In genomic region chr6:42199106-42199981, GRCh38 we compare ENCODE assay signal across 1 cellular context.
TF ChIP-seq lines count a peak whose summit lies in the region.

No MANE protein-coding gene starts in this region.

TF ChIP-seq in K562, 482 proteins besides CTCF, POLR2A, EP300 and RAD21 (continued from another document and continues in another):
- TF ChIP-seq ARID4B (CRISPR knock-in tag; IDR thresholded peaks at IDR 0.05) = 0 out of 2 replicates have a peak, but pooled peaks have one; percentile 24
- TF ChIP-seq ZNF134 (CRISPR knock-in tag; conservative IDR thresholded peaks at IDR 0.05) = 0 out of 2 replicates have a peak, but pooled peaks have one; percentile 17
- TF ChIP-seq ZBTB2 (IDR thresholded peaks at IDR 0.05) = 0 out of 2 replicates have a peak, but pooled peaks have one; percentile 69
- TF ChIP-seq POLR2G (IDR thresholded peaks at IDR 0.05; ENCODE audit: low read depth, low read length) = no peak
- peak; percentile 65; the same call in 1 of the 2 replicates for TF ChIP-seq CREB3L1 (IDR thresholded peaks at IDR 0.05; ENCODE audit: borderline replicate concordance, low read depth)
- peak; percentile 71 for TF ChIP-seq FOSL1 (tag; conservative IDR thresholded peaks at IDR 0.05)
- peak; percentile 83 for TF ChIP-seq MTA1 (IDR thresholded peaks at IDR 0.05; ENCODE audit: borderline replicate concordance)
- TF ChIP-seq NFATC3 (IDR thresholded peaks at IDR 0.05) = peak; percentile 91
- peak; percentile 89; the same call in 1 of the 2 replicates for TF ChIP-seq HLTF (IDR thresholded peaks at IDR 0.05)
- peak; percentile 95 for TF ChIP-seq FOXM1 (IDR thresholded peaks at IDR 0.05; ENCODE audit: low read depth)
- no peak for TF ChIP-seq FOXM1 (CRISPR knock-in tag; IDR thresholded peaks at IDR 0.05; ENCODE audit: low read depth)
- no peak for TF ChIP-seq KLF13 (tag; IDR thresholded peaks at IDR 0.05; ENCODE audit: borderline replicate concordance, low read depth)
- TF ChIP-seq TAF15 (IDR thresholded peaks at IDR 0.05; ENCODE audit: low read depth, low read length) = no peak
- no peak for TF ChIP-seq ZNF764 (CRISPR knock-in tag; IDR thresholded peaks at IDR 0.05; ENCODE audit: low read depth)
- TF ChIP-seq NR4A1 (CRISPR knock-in tag; IDR thresholded peaks at IDR 0.05) = no peak
- peak; percentile 93 for TF ChIP-seq NR4A1 (tag; IDR thresholded peaks at IDR 0.05)
- TF ChIP-seq ZNF23 (CRISPR knock-in tag; IDR thresholded peaks at IDR 0.05) = no peak
- TF ChIP-seq SAFB (IDR thresholded peaks at IDR 0.05; ENCODE audit: borderline replicate concordance, low read depth, low read length) = no peak
- TF ChIP-seq ZNF518B (CRISPR knock-in tag; IDR thresholded peaks at IDR 0.05) = no peak
- no peak for TF ChIP-seq SIN3B (IDR thresholded peaks at IDR 0.05; ENCODE audit: low read depth)
- no peak for TF ChIP-seq EWSR1 (IDR thresholded peaks at IDR 0.05; ENCODE audit: borderline replicate concordance, low read depth, partially characterized antibody)
- peak; percentile 98 for TF ChIP-seq MTA2 (IDR thresholded peaks at IDR 0.05; ENCODE audit: low read depth)
- TF ChIP-seq ZBTB43 (CRISPR knock-in tag; IDR thresholded peaks at IDR 0.05) = no peak
- no peak for TF ChIP-seq GTF2F1 (IDR thresholded peaks at IDR 0.05; ENCODE audit: low read depth, low read length)
- 0 out of 2 replicates have a peak, but pooled peaks have one; percentile 32 for TF ChIP-seq ZNF583 (CRISPR knock-in tag; IDR thresholded peaks at IDR 0.05)
- TF ChIP-seq ELK3 (CRISPR knock-in tag; IDR thresholded peaks at IDR 0.05) = no peak
- TF ChIP-seq POLR3A (IDR thresholded peaks at IDR 0.05; ENCODE audit: borderline replicate concordance, extremely low read depth, insufficient read depth, insufficient read length) = no peak
- TF ChIP-seq ZNF174 (CRISPR knock-in tag; IDR thresholded peaks at IDR 0.05) = no peak
- peak; percentile 98 for TF ChIP-seq DPF2 (IDR thresholded peaks at IDR 0.05)
- no peak for TF ChIP-seq ZNF124 (CRISPR knock-in tag; IDR thresholded peaks at IDR 0.05)
- peak; percentile 87 to 95; a peak in 3 of 4 replicates for TF ChIP-seq TBL1XR1 (IDR thresholded peaks at IDR 0.05; ENCODE audit: low read length in 2 of 2)
- TF ChIP-seq ZBTB26 (CRISPR knock-in tag; IDR thresholded peaks at IDR 0.05) = no peak
- TF ChIP-seq RB1 (IDR thresholded peaks at IDR 0.05; ENCODE audit: low read depth) = peak; percentile 71; the same call in 1 of the 2 replicates
- TF ChIP-seq ZEB2 (IDR thresholded peaks at IDR 0.05) = peak; percentile 80; the same call in 1 of the 2 replicates
- TF ChIP-seq ZBTB34 (CRISPR knock-in tag; IDR thresholded peaks at IDR 0.05) = no peak
- TF ChIP-seq ILF3 (IDR thresholded peaks at IDR 0.05; ENCODE audit: borderline replicate concordance) = no peak; the same call in 1 of the 2 replicates
- 0 out of 2 replicates have a peak, but pooled peaks have one; percentile 33 for TF ChIP-seq ZBTB7A (IDR thresholded peaks at IDR 0.05; ENCODE audit: borderline replicate concordance, control insufficient read depth, low read depth, low read length)
- peak; percentile 85 for TF ChIP-seq TARDBP (IDR thresholded peaks at IDR 0.05)
- no peak for TF ChIP-seq KHSRP (IDR thresholded peaks at IDR 0.05)
- no peak for TF ChIP-seq RBFOX2 (IDR thresholded peaks at IDR 0.05; ENCODE audit: low read depth, low read length)
- TF ChIP-seq TFE3 (CRISPR knock-in tag; IDR thresholded peaks at IDR 0.05) = no peak; the same call in 1 of the 2 replicates
- no peak for TF ChIP-seq MCM2 (IDR thresholded peaks at IDR 0.05; ENCODE audit: low read depth)
- peak; percentile 57 for TF ChIP-seq ZFP36 (IDR thresholded peaks at IDR 0.05; ENCODE audit: low read depth, low read length, partially characterized antibody)
- no peak for TF ChIP-seq USF2 (CRISPR knock-in tag; IDR thresholded peaks at IDR 0.05)
